In the genomic region with DNA sequence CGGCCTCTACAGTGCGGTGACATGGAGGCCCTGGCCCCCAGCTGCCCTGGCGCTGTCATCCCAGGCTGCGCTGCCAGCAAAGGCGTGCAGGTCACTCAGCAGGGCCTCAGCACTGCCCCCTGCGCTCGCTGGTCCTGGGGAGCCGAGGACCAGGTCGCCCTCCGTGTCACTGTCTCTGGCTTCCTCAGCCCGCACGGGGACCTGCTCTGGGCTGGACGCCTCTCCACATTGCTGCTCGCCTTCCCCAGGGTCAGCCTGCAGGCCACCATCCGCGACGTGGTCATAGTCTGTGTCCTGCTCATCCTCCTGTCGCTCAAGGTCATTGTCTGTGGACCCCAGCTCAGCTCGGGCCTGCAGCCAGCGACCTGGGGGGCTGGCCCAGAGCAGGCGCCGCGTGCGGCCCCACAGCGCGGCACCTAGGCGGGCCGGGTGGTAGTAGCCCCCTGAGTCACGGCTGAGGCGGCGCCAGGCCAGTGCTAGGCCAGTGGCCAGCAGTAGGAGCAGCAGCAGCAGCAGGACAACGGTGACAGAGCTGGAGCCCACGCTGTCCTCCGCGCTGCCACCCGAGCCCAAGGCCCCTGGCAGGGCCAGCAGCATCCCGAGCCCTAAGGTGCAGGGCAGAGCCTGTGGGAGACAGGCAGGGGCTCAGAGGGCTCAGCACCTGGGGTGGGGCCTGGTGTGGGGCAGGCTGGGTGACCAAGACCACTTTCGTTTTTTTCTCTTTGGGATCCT, we compare ENCODE assay signal across 11 cellular contexts. TPM values are rescaled to one million over a fixed set of nuclear protein-coding genes. Genes with fewer than 3 reads are reported as not detected.
DNase-seq lines count a peak whose midpoint lies in the region; ATAC-seq, FAIRE-seq and TF ChIP-seq lines count a peak whose summit lies in the region.
"Had no signal": no experiment of that assay in that cellular context is flagged by ENCODE, and none has a peak within 500 bp of the region (broad histone marks: within the 10 kb centered on the region; RNA-seq: fewer than 3 reads in every experiment).

No MANE protein-coding gene starts in this region.

- H3K36me3 ChIP-seq in Loucy (ENCODE audit: insufficient read depth, low read length) = peaks cover 20% of the 10 kb centered on the region; the same call in 1 of the 2 replicates
- peaks cover 8 to 11% of the 10 kb centered on the region in 2 donors for H3K36me3 ChIP-seq in small intestine (ENCODE audit: control insufficient read depth in 2 of 2, insufficient read depth in 2 of 2, low read length in 2 of 2)

- in situ Hi-C loops in GM13976 (cut with MboI; ENCODE audit: low sequenced_read_pairs, unreplicated experiment) = no loop called here

- 0 out of 2 replicates have a peak, but pooled peaks cover 4% of the 10 kb centered on the region for H3F3A ChIP-seq in Loucy (ENCODE audit: low read depth)

- DNase-seq in T-helper 1 cell = no peak
- DNase-seq in coronary artery (ENCODE audit: low spot score) = no peak
- DNase-seq in small intestine = no peak
- DNase-seq in GM13976 (ENCODE audit: low spot score) = no peak
- no peak for DNase-seq in RPMI8226
- DNase-seq: 8988T, NCI-H226 had no signal

- H3K4me3 Mint-ChIP-seq in T-helper 1 cell treated with Interleukin-12 subunit alpha and Interleukin-12 subunit beta and Interleukin-4 antibody, amounts not matched to agents 30 μg/mL and 1 μg/mL, for 36 hours = peak overlapping the region; percentile 99

- peak overlapping the region; percentile 83 for H3K27ac Mint-ChIP-seq in T-helper 1 cell treated with Interleukin-12 subunit alpha and Interleukin-12 subunit beta and Interleukin-4 antibody, amounts not matched to agents 30 μg/mL and 1 μg/mL, for 36 hours

- H3K9me2 ChIP-seq in Loucy (replicated peaks; ENCODE audit: low read depth, low read length) = no peaks in the 10 kb centered on the region

- peak overlapping the region; percentile 96 for H3K4me2 ChIP-seq in Loucy (ENCODE audit: low read depth, low read length, poor library complexity, severe bottlenecking)

- no peak for FAIRE-seq in small intestine (lab: Jason Lieb, UNC)

- no peak overlapping the region for H2AFZ ChIP-seq in Loucy (ENCODE audit: low read length)

- no peaks in the 10 kb centered on the region for H3K27me3 Mint-ChIP-seq in T-helper 1 cell treated with Interleukin-12 subunit alpha and Interleukin-12 subunit beta and Interleukin-4 antibody, amounts not matched to agents 30 μg/mL and 1 μg/mL, for 36 hours (ENCODE audit: low read depth)

- H3K9ac ChIP-seq in Loucy (ENCODE audit: low read depth, low read length, poor library complexity, severe bottlenecking) = peak overlapping the region; percentile 100

- WGBS in small intestine, 3 donors = 77 to 90% (median 77%) methylated on average over 37 to 38 of the region's 38 CpGs

- H3K36me3 Mint-ChIP-seq in T-helper 1 cell treated with Interleukin-12 subunit alpha and Interleukin-12 subunit beta and Interleukin-4 antibody, amounts not matched to agents 30 μg/mL and 1 μg/mL, for 36 hours (ENCODE audit: low read depth) = peaks cover 43% of the 10 kb centered on the region

- H3K9me3 Mint-ChIP-seq in T-helper 1 cell treated with Interleukin-12 subunit alpha and Interleukin-12 subunit beta and Interleukin-4 antibody, amounts not matched to agents 30 μg/mL and 1 μg/mL, for 36 hours = no peaks in the 10 kb centered on the region
- H3K9me3 Mint-ChIP-seq: neural crest cell had no signal

- peaks cover 50% of the 10 kb centered on the region for H4K20me1 ChIP-seq in Loucy (ENCODE audit: insufficient read depth, low read length, poor library complexity, severe bottlenecking)

- H3K79me2 ChIP-seq in Loucy (ENCODE audit: insufficient read depth, low read length) = peaks cover 92% of the 10 kb centered on the region

- H3K27ac ChIP-seq in coronary artery = peak overlapping the region; percentile 25 to 58
- peak overlapping the region in 1 of 2 donors; percentile 32 for H3K27ac ChIP-seq in small intestine (ENCODE audit: low read depth in 1 of 2, low read length in 1 of 2)

- no peak for TF ChIP-seq CTCF in Loucy (conservative IDR thresholded peaks at IDR 0.05; ENCODE audit: low read length)
- TF ChIP-seq CTCF in coronary artery (IDR thresholded peaks at IDR 0.05) = no peak
- TF ChIP-seq CTCF in GM13976 (IDR thresholded peaks at IDR 0.05; ENCODE audit: borderline replicate concordance, control extremely low read depth, extremely low read depth, insufficient read depth, missing control alignments) = no peak

- no peaks in the 10 kb centered on the region for H3K9me3 ChIP-seq in Loucy (ENCODE audit: insufficient read depth, low read depth, low read length)
- H3K9me3 ChIP-seq in small intestine (ENCODE audit: control insufficient read depth, low read depth) = no peaks in the 10 kb centered on the region

- H3K4me1 Mint-ChIP-seq in T-helper 1 cell treated with Interleukin-12 subunit alpha and Interleukin-12 subunit beta and Interleukin-4 antibody, amounts not matched to agents 30 μg/mL and 1 μg/mL, for 36 hours (ENCODE audit: low read depth) = peaks cover 37% of the 10 kb centered on the region
- H3K4me1 Mint-ChIP-seq: neural crest cell had no signal

- no peak for ATAC-seq in esophagus mucosa

- H3K27me3 ChIP-seq in Loucy (ENCODE audit: insufficient read depth, low read length, poor library complexity, severe bottlenecking) (no peaks in the 10 kb centered on the region), small intestine (ENCODE audit: control insufficient read depth in 2 of 2, insufficient read depth in 2 of 2, low read length in 2 of 2) (no peaks in the 10 kb centered on the region)

- H3K4me3 ChIP-seq in Loucy (ENCODE audit: low read length, poor library complexity, severe bottlenecking) (peak overlapping the region; percentile 100), coronary artery (no peak overlapping the region), small intestine (ENCODE audit: low read depth in 1 of 2, low read length in 2 of 2) (peak overlapping the region; percentile 51 to 58)

- H3K4me1 ChIP-seq in Loucy (ENCODE audit: insufficient read depth, low read length, poor library complexity, severe bottlenecking) (peaks cover 53% of the 10 kb centered on the region), small intestine (ENCODE audit: control insufficient read depth in 2 of 2, insufficient read depth in 1 of 2, low read depth in 1 of 2, low read length in 1 of 2) (peaks cover 0 to 3% of the 10 kb centered on the region in 2 donors)

RNA-seq across cellular contexts. Expression of gene PTPRCAP, which starts 1.6 kb away (rescaled TPM):
- 10 to 100 TPM; 14.1 to 34.6 (median 17.7) TPM for polyA plus RNA-seq in small intestine
- total RNA-seq in esophagus mucosa = 2.5 TPM

RNA-seq across cellular contexts. Expression of gene CORO1B, which starts 7.4 kb away (rescaled TPM):
- polyA plus RNA-seq in small intestine = 100 to 1,000 TPM; 109 to 208 (median 157) TPM
- 74.0 TPM for total RNA-seq in esophagus mucosa

RNA-seq across cellular contexts. Expression of gene RPS6KB2, which starts 7.6 kb away (rescaled TPM):
- polyA plus RNA-seq in small intestine = 10 to 100 TPM; 71.0 to 88.1 (median 77.6) TPM
- total RNA-seq in esophagus mucosa = 95.0 TPM

RNA-seq across cellular contexts. Expression of gene GPR152, which starts 16.6 kb away (rescaled TPM):
- polyA plus RNA-seq in small intestine = not detected
- total RNA-seq in esophagus mucosa = not detected
- total RNA-seq: neural crest cell had no signal

RNA-seq across cellular contexts. Expression of gene CABP4, which starts 19.3 kb away (rescaled TPM):
- polyA plus RNA-seq in small intestine = 1 to 10 TPM in 1 of 3 donors, under 1 TPM in 1, not detected in 1; 0.27 to 1.1 TPM
- total RNA-seq in esophagus mucosa = 0.24 TPM
- total RNA-seq: neural crest cell had no signal
